ENCODE assay signal across 15 cellular contexts in the genomic region with DNA sequence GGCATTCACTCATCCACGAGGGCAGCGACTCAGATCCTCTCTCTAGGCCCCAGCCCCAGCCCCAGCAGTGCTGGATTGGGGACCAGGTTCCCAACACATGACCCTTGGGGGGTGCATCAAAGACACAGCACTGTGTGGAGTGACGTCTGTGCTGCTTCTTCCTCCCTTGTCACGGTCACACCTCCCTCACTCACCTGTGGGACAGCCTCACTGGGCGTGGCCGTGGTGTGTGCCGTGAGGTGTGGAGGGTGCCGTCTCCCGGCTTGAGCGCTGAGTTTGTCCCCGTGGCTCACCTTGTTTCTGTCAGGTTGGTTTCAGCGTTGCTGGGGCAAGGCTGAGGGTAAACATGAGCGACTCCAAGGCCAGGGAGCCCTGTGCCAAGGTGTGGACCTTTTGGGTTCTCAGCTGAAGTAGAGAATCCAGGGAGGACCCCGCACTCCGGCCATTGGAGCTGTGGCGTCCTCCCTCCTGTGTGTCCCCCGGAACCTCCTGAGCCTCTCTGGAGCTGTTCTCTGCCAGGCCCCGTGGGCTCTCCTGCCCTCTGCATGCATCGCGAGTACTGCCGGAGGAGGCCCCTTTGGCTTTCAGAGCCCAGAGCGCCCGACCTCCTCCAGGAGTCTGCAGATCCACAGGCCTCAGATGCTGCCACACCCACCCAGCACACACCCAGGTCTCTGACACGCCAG. TPM values are rescaled to one million over a fixed set of nuclear protein-coding genes. Genes with fewer than 3 reads are reported as not detected.
DNase-seq lines count a peak whose midpoint lies in the region; ATAC-seq and TF ChIP-seq lines count a peak whose summit lies in the region.
"Had no signal": no experiment of that assay in that cellular context is flagged by ENCODE, and none has a peak within 500 bp of the region (broad histone marks: within the 10 kb centered on the region; RNA-seq: fewer than 3 reads in every experiment).

No MANE protein-coding gene starts in this region.

- H3K23ac ChIP-seq in IMR-90 (ENCODE audit: low read depth, low read length) = no peak overlapping the region

- BruUV-seq in IMR-90 (replicated peaks; lab: Mats Ljungman, UMichigan) = no TSS peak

- no peaks in the 10 kb centered on the region for H3K27me3 Mint-ChIP-seq in natural killer cell (ENCODE audit: low read depth in 2 of 2)
- no peaks in the 10 kb centered on the region for H3K27me3 Mint-ChIP-seq in stimulated activated memory B cell treated with anti-CD40 and anti-IgM and Interleukin-4, amounts not matched to agents 10 μg/mL and 1 μg/mL and 100 μg/mL, for 72 hours
- H3K27me3 Mint-ChIP-seq: CD8-positive, alpha-beta memory T cell had no signal

- H3K56ac ChIP-seq in IMR-90 (ENCODE audit: extremely low read depth, insufficient read depth, low read length) = no peak overlapping the region

- POLR2A ChIA-PET in IMR-90 (lab: Charles Lee; ENCODE audit: unreplicated experiment) = no interaction called here

- H3K27me3 ChIP-seq in IMR-90 (ENCODE audit: control insufficient read depth, insufficient read depth, low read length) = no peaks in the 10 kb centered on the region
- H3K27me3 ChIP-seq: BLaER1 had no signal

- no peak overlapping the region for H4K5ac ChIP-seq in IMR-90 (ENCODE audit: low read depth, low read length)

- H3K27ac ChIP-seq in IMR-90 (ENCODE audit: insufficient read depth, low read length) = no peak overlapping the region
- H3K27ac ChIP-seq: A549, BLaER1 had no signal

- 89% methylated on average over 9 of the region's 24 CpGs; no CpG with 5 or more reads in 1 of the 2 experiments for WGBS in IMR-90 (ENCODE audit: extremely low coverage in 2 of 2, insufficient read length in 1 of 2), 2 experiments

- peak overlapping the region; percentile 55 for H2AK9ac ChIP-seq in IMR-90 (replicated peaks; ENCODE audit: low read depth, low read length, poor library complexity)

- peaks cover 37% of the 10 kb centered on the region for H3K36me3 ChIP-seq in IMR-90 (ENCODE audit: control insufficient read depth, insufficient read depth, low read length)

- no peak overlapping the region for H2BK15ac ChIP-seq in IMR-90 (ENCODE audit: low read depth, low read length)

- DNase-seq in IMR-90 (no peak), natural killer cell (no peak), retina (no peak)
- no peak for DNase-seq in stimulated activated effector memory CD8-positive, alpha-beta T cell treated with anti-CD3 and anti-CD28 coated beads, Interleukin-12 subunit alpha, Interleukin-12 subunit beta, amount 100 ng/mL, for 72 hours (ENCODE audit: low spot score in 2 of 2)
- DNase-seq: Caco-2; CD8-positive, alpha-beta memory T cell; DND-41; GDM1; H7 had no signal

- intact Hi-C loops in IMR-90 (cut with micrococcal nuclease) = no loop called here
- intact Hi-C loops in natural killer cell (cut with micrococcal nuclease) = no loop called here

- H3K4ac ChIP-seq in IMR-90 (ENCODE audit: low read depth, low read length) = no peak overlapping the region

- TF ChIP-seq POLR2A in IMR-90 (IDR thresholded peaks at IDR 0.05; ENCODE audit: low read depth, low read length) = no peak

- no peak overlapping the region for H2AK5ac ChIP-seq in IMR-90 (ENCODE audit: low read depth, low read length)

- peaks cover 8 to 55% of the 10 kb centered on the region in 2 experiments for H3K79me1 ChIP-seq in IMR-90 (ENCODE audit: low read depth in 1 of 2, low read length in 2 of 2)

- no peak overlapping the region for H3K4me3 Mint-ChIP-seq in natural killer cell
- no peak overlapping the region for H3K4me3 Mint-ChIP-seq in stimulated activated memory B cell treated with anti-CD40 and anti-IgM and Interleukin-4, amounts not matched to agents 10 μg/mL and 1 μg/mL and 100 μg/mL, for 72 hours
- H3K4me3 Mint-ChIP-seq in stimulated activated effector memory CD8-positive, alpha-beta T cell treated with anti-CD3 and anti-CD28 coated beads, Interleukin-12 subunit alpha, Interleukin-12 subunit beta, amount 100 ng/mL, for 72 hours = no peak overlapping the region
- H3K4me3 Mint-ChIP-seq: CD8-positive, alpha-beta memory T cell; GM23338 had no signal

- H3K18ac ChIP-seq in IMR-90 (ENCODE audit: low read depth, low read length) = no peak overlapping the region

- no peak overlapping the region for H3K4me2 ChIP-seq in IMR-90 (ENCODE audit: low read depth, low read length)
- H3K4me2 ChIP-seq: A549, BLaER1, GM23338 had no signal

- H4K91ac ChIP-seq in IMR-90 (ENCODE audit: insufficient read depth, low read depth, low read length) = no peak overlapping the region

- no peak overlapping the region for H3K14ac ChIP-seq in IMR-90 (replicated peaks; ENCODE audit: low read depth, low read length)

- H3K4me3 ChIP-seq in IMR-90 (ENCODE audit: insufficient read depth, low read depth, low read length) = no peak overlapping the region
- H3K4me3 ChIP-seq: A549, BLaER1, GM23338 had no signal

- peaks cover 4% of the 10 kb centered on the region for H3K9me1 ChIP-seq in IMR-90 (ENCODE audit: insufficient read depth, low read length)

- H4K8ac ChIP-seq in IMR-90 (ENCODE audit: low read depth in 2 of 2, low read length in 2 of 2) = no peak overlapping the region

- H4K20me1 ChIP-seq in IMR-90 (ENCODE audit: insufficient read depth, low read length) = peaks cover 68% of the 10 kb centered on the region

- no peak overlapping the region for H2BK5ac ChIP-seq in IMR-90 (ENCODE audit: low read depth, low read length, poor library complexity, severe bottlenecking)

- H3K4me1 Mint-ChIP-seq in natural killer cell = peaks cover 0 to 6% of the 10 kb centered on the region in 2 donors
- peaks cover 25% of the 10 kb centered on the region for H3K4me1 Mint-ChIP-seq in stimulated activated memory B cell treated with anti-CD40 and anti-IgM and Interleukin-4, amounts not matched to agents 10 μg/mL and 1 μg/mL and 100 μg/mL, for 72 hours
- peaks cover 11% of the 10 kb centered on the region for H3K4me1 Mint-ChIP-seq in stimulated activated effector memory CD8-positive, alpha-beta T cell treated with anti-CD3 and anti-CD28 coated beads, Interleukin-12 subunit alpha, Interleukin-12 subunit beta, amount 100 ng/mL, for 72 hours
- H3K4me1 Mint-ChIP-seq: GM23338 had no signal

- in situ Hi-C loops in IMR-90 (cut with MboI; ENCODE audit: low sequenced_read_pairs) = no loop called here

- TF ChIP-seq CTCF in IMR-90 (conservative IDR thresholded peaks at IDR 0.05; ENCODE audit: low read depth, low read length) (no peak), natural killer cell (IDR thresholded peaks at IDR 0.05) (no peak)

- no peak overlapping the region for H2BK120ac ChIP-seq in IMR-90 (ENCODE audit: low read depth, low read length)

- H3K36me3 Mint-ChIP-seq in natural killer cell = no peaks in the 10 kb centered on the region
- peaks cover 28% of the 10 kb centered on the region for H3K36me3 Mint-ChIP-seq in stimulated activated memory B cell treated with anti-CD40 and anti-IgM and Interleukin-4, amounts not matched to agents 10 μg/mL and 1 μg/mL and 100 μg/mL, for 72 hours
- peaks cover 37% of the 10 kb centered on the region for H3K36me3 Mint-ChIP-seq in stimulated activated effector memory CD8-positive, alpha-beta T cell treated with anti-CD3 and anti-CD28 coated beads, Interleukin-12 subunit alpha, Interleukin-12 subunit beta, amount 100 ng/mL, for 72 hours

- TF ChIP-seq RAD21 in IMR-90 (IDR thresholded peaks at IDR 0.05; ENCODE audit: low read length) = no peak

- H3K9me3 Mint-ChIP-seq in natural killer cell = no peaks in the 10 kb centered on the region
- no peaks in the 10 kb centered on the region for H3K9me3 Mint-ChIP-seq in stimulated activated memory B cell treated with anti-CD40 and anti-IgM and Interleukin-4, amounts not matched to agents 10 μg/mL and 1 μg/mL and 100 μg/mL, for 72 hours
- no peaks in the 10 kb centered on the region for H3K9me3 Mint-ChIP-seq in stimulated activated effector memory CD8-positive, alpha-beta T cell treated with anti-CD3 and anti-CD28 coated beads, Interleukin-12 subunit alpha, Interleukin-12 subunit beta, amount 100 ng/mL, for 72 hours
- H3K9me3 Mint-ChIP-seq: CD8-positive, alpha-beta memory T cell; GM23338 had no signal

- H3K4me1 ChIP-seq in IMR-90 (ENCODE audit: control insufficient read depth, insufficient read depth, low read length) = no peaks in the 10 kb centered on the region
- H3K4me1 ChIP-seq: A549, Caco-2 had no signal

- no peak overlapping the region for H3K9ac ChIP-seq in IMR-90 (ENCODE audit: low read depth, low read length)
- H3K9ac ChIP-seq: BLaER1 had no signal

- H3K27ac Mint-ChIP-seq in natural killer cell = peak overlapping the region; percentile 62 to 75
- peak overlapping the region; percentile 14 for H3K27ac Mint-ChIP-seq in stimulated activated memory B cell treated with anti-CD40 and anti-IgM and Interleukin-4, amounts not matched to agents 10 μg/mL and 1 μg/mL and 100 μg/mL, for 72 hours
- H3K27ac Mint-ChIP-seq in stimulated activated effector memory CD8-positive, alpha-beta T cell treated with anti-CD3 and anti-CD28 coated beads, Interleukin-12 subunit alpha, Interleukin-12 subunit beta, amount 100 ng/mL, for 72 hours = no peak overlapping the region

- no peak; the same call in 1 of the 2 replicates for ATAC-seq in IMR-90 (ENCODE audit: low read depth)
- ATAC-seq in esophagus mucosa = peak; percentile 51
- ATAC-seq in natural killer cell = no peak
- ATAC-seq in stimulated activated memory B cell treated with anti-CD40 and anti-IgM and Interleukin-4, amounts not matched to agents 10 μg/mL and 1 μg/mL and 100 μg/mL, for 72 hours = no peak
- ATAC-seq in stimulated activated effector memory CD8-positive, alpha-beta T cell treated with anti-CD3 and anti-CD28 coated beads, Interleukin-12 subunit alpha, Interleukin-12 subunit beta, amount 100 ng/mL, for 72 hours = no peak
- ATAC-seq in HG03457 (IDR thresholded peaks at IDR 0.05; ENCODE audit: unreplicated experiment) = no peak
- ATAC-seq: A549, GM23338 had no signal

- H2BK20ac ChIP-seq in IMR-90 (ENCODE audit: low read depth, low read length) = no peak overlapping the region

- CTCF ChIA-PET in IMR-90 (lab: Yijun Ruan, JAX) = no interaction called here

- H3K9me3 ChIP-seq in IMR-90 (ENCODE audit: control insufficient read depth, insufficient read depth, low read length) = no peaks in the 10 kb centered on the region
- H3K9me3 ChIP-seq: A549, BLaER1, Caco-2 had no signal

- dilution Hi-C loops in IMR-90 (cut with HindIII; ENCODE audit: low sequenced_read_pairs, unreplicated experiment) = no loop called here

- H2AFZ ChIP-seq in IMR-90 (replicated peaks; ENCODE audit: low read length, poor library complexity) = peak overlapping the region; percentile 32
- H2AFZ ChIP-seq: GM23338 had no signal

RNA-seq across cellular contexts. Expression of a gene that starts 33.6 kb away (rescaled TPM):
- 35.6 and 38.0 TPM in 2 replicates for total RNA-seq in IMR-90 (2012; rRNA removed)
- polyA plus RNA-seq in IMR-90 (2012; rRNA removed) = 96.3 and 124 TPM in 2 replicates
- 41.7 and 73.8 TPM in 2 replicates for polyA plus RNA-seq in IMR-90 (2012; cell fraction: cytosol; rRNA removed)
- polyA plus RNA-seq in IMR-90 (2012; cell fraction: nucleus; rRNA removed; ENCODE audit: low replicate concordance) = 374 and 949 TPM in 2 replicates
- total RNA-seq in esophagus mucosa = 38.8 TPM
- 100 to 1,000 TPM; 138 to 143 (median 139) TPM for total RNA-seq in natural killer cell

RNA-seq across cellular contexts. Expression of a gene that starts 41.0 kb away (rescaled TPM):
- 24.4 and 25.8 TPM in 2 replicates for total RNA-seq in IMR-90 (2012; rRNA removed)
- polyA plus RNA-seq in IMR-90 (2012; rRNA removed) = 65.7 and 67.1 TPM in 2 replicates
- 38.7 and 95.6 TPM in 2 replicates for polyA plus RNA-seq in IMR-90 (2012; cell fraction: cytosol; rRNA removed)
- polyA plus RNA-seq in IMR-90 (2012; cell fraction: nucleus; rRNA removed; ENCODE audit: low replicate concordance) = 53.9 and 143 TPM in 2 replicates
- 68.6 TPM for total RNA-seq in esophagus mucosa
- total RNA-seq in natural killer cell = 10 to 100 TPM; 47.6 to 57.0 (median 53.4) TPM
